In genomic region chr6:51001399-51001798, GRCh38 we compare ENCODE assay signal across 17 cellular contexts.
DNase-seq lines count a peak whose midpoint lies in the region; ATAC-seq and TF ChIP-seq lines count a peak whose summit lies in the region.
"Had no signal": no experiment of that assay in that cellular context is flagged by ENCODE, and none has a peak within 500 bp of the region (broad histone marks: within the 10 kb centered on the region; RNA-seq: fewer than 3 reads in every experiment).

No MANE protein-coding gene starts in this region.

- CTCF ChIA-PET in activated naive CD4-positive, alpha-beta T cell treated with anti-CD3 and anti-CD28 coated beads for 36 hours (lab: Charles Lee): no interaction called here

- no peaks in the 10 kb centered on the region for H3K27me3 ChIP-seq in right lobe of liver
- H3K27me3 ChIP-seq in heart right ventricle: no peaks in the 10 kb centered on the region

- TF ChIP-seq CTCF in right lobe of liver (IDR thresholded peaks at IDR 0.05) (no peak), heart right ventricle (IDR thresholded peaks at IDR 0.05) (no peak)

- no peak overlapping the region for H3K4me3 ChIP-seq in right lobe of liver
- H3K4me3 ChIP-seq in heart right ventricle: no peak overlapping the region
- H3K4me3 ChIP-seq: GM12878, GM23248 had no signal

- H3K4me1 ChIP-seq in right lobe of liver: no peaks in the 10 kb centered on the region
- H3K4me1 ChIP-seq in heart right ventricle: no peaks in the 10 kb centered on the region

- WGBS in right lobe of liver (ENCODE audit: insufficient coverage, low coverage, low lambda C conversion rate, missing lambda C conversion rate): 47% methylated on average over 1 of the region's 1 CpG
- 62 to 71% methylated on average over 1 of the region's 1 CpG for WGBS in heart right ventricle, 2 donors

- no peaks in the 10 kb centered on the region for H3K36me3 Mint-ChIP-seq in activated T-cell treated with anti-CD3 and anti-CD28 coated beads, Interleukin-2, amount 50 U/mL, for 72 hours (ENCODE audit: insufficient read depth in 2 of 2)
- no peaks in the 10 kb centered on the region for H3K36me3 Mint-ChIP-seq in activated naive CD4-positive, alpha-beta T cell treated with anti-CD3 and anti-CD28 coated beads for 36 hours (ENCODE audit: low read depth)
- H3K36me3 Mint-ChIP-seq: CD4-positive, alpha-beta memory T cell had no signal

- peak; percentile 70 for ATAC-seq in left lobe of liver
- ATAC-seq in right lobe of liver: peak; percentile 64 to 68 (median 66)
- no peak for ATAC-seq in activated T-cell treated with anti-CD3 and anti-CD28 coated beads, Interleukin-2, amount 50 U/mL, for 72 hours (replicated peaks in 1 of 2)
- ATAC-seq in heart right ventricle: no peak
- ATAC-seq: GM12878 had no signal

- intact Hi-C loops in right lobe of liver (cut with DNase I) (no loop called here), heart right ventricle (cut with DNase I) (no loop called here)
- intact Hi-C loops in activated naive CD4-positive, alpha-beta T cell treated with anti-CD3 and anti-CD28 coated beads for 36 hours (cut with micrococcal nuclease): no loop called here

- H3K36me3 ChIP-seq in right lobe of liver: no peaks in the 10 kb centered on the region
- H3K36me3 ChIP-seq in heart right ventricle: no peaks in the 10 kb centered on the region

- DNase-seq in HuH-7 (ENCODE audit: low spot score): peak; percentile 10
- no peak for DNase-seq in left lobe of liver (ENCODE audit: low spot score)
- DNase-seq in right lobe of liver: no peak
- DNase-seq in activated T-cell treated with anti-CD3 and anti-CD28 coated beads, Interleukin-2, amount 50 U/mL, for 72 hours: no peak
- DNase-seq in heart right ventricle: no peak
- DNase-seq in activated naive CD4-positive, alpha-beta T cell treated with anti-CD3 and anti-CD28 coated beads for 36 hours: no peak
- DNase-seq: C1 segment of cervical spinal cord; Calu3; CD4-positive, alpha-beta memory T cell; COR-L47; DMS79; EL; GDM1; GM23248; H7; HCEC 1CT had no signal

- H3K27ac Mint-ChIP-seq in activated T-cell treated with anti-CD3 and anti-CD28 coated beads, Interleukin-2, amount 50 U/mL, for 72 hours: no peak overlapping the region
- H3K27ac Mint-ChIP-seq in activated naive CD4-positive, alpha-beta T cell treated with anti-CD3 and anti-CD28 coated beads for 36 hours: no peak overlapping the region
- H3K27ac Mint-ChIP-seq: CD4-positive, alpha-beta memory T cell had no signal

- H3K4me3 Mint-ChIP-seq in activated T-cell treated with anti-CD3 and anti-CD28 coated beads, Interleukin-2, amount 50 U/mL, for 72 hours: no peak overlapping the region
- no peak overlapping the region for H3K4me3 Mint-ChIP-seq in activated naive CD4-positive, alpha-beta T cell treated with anti-CD3 and anti-CD28 coated beads for 36 hours
- H3K4me3 Mint-ChIP-seq: CD4-positive, alpha-beta memory T cell had no signal

- no peaks in the 10 kb centered on the region for H3K4me1 Mint-ChIP-seq in activated T-cell treated with anti-CD3 and anti-CD28 coated beads, Interleukin-2, amount 50 U/mL, for 72 hours (ENCODE audit: low read depth)
- no peaks in the 10 kb centered on the region for H3K4me1 Mint-ChIP-seq in activated naive CD4-positive, alpha-beta T cell treated with anti-CD3 and anti-CD28 coated beads for 36 hours (ENCODE audit: low read depth)
- H3K4me1 Mint-ChIP-seq: CD4-positive, alpha-beta memory T cell had no signal

- H3K9me3 Mint-ChIP-seq in activated T-cell treated with anti-CD3 and anti-CD28 coated beads, Interleukin-2, amount 50 U/mL, for 72 hours: peaks cover 3 to 7% of the 10 kb centered on the region in 2 donors
- peaks cover 1% of the 10 kb centered on the region for H3K9me3 Mint-ChIP-seq in activated naive CD4-positive, alpha-beta T cell treated with anti-CD3 and anti-CD28 coated beads for 36 hours

- TF ChIP-seq POLR2A in right lobe of liver (IDR thresholded peaks at IDR 0.05): no peak

- H3K27me3 Mint-ChIP-seq in activated T-cell treated with anti-CD3 and anti-CD28 coated beads, Interleukin-2, amount 50 U/mL, for 72 hours (ENCODE audit: low read depth): no peaks in the 10 kb centered on the region
- no peaks in the 10 kb centered on the region for H3K27me3 Mint-ChIP-seq in activated naive CD4-positive, alpha-beta T cell treated with anti-CD3 and anti-CD28 coated beads for 36 hours (ENCODE audit: low read depth)
- H3K27me3 Mint-ChIP-seq: CD4-positive, alpha-beta memory T cell had no signal

- H3K27ac ChIP-seq in right lobe of liver (no peak overlapping the region), heart right ventricle (no peak overlapping the region)
- H3K27ac ChIP-seq: GM23248 had no signal

- no peaks in the 10 kb centered on the region for H3K9me3 ChIP-seq in right lobe of liver
- no peaks in the 10 kb centered on the region for H3K9me3 ChIP-seq in heart right ventricle

Comparison
In these comparisons a context has a peak if more than half of its experiments do, and no peak if none do; other contexts are left out.
1. ATAC-seq: peak in left lobe of liver (single experiment) and right lobe of liver (4 of 4); none in activated T-cell treated with anti-CD3 and anti-CD28 coated beads, Interleukin-2, amount 50 U/mL, for 72 hours (0 of 2) and heart right ventricle (0 of 8).